2 cellular contexts compared by ENCODE assay signal in the genomic region with DNA sequence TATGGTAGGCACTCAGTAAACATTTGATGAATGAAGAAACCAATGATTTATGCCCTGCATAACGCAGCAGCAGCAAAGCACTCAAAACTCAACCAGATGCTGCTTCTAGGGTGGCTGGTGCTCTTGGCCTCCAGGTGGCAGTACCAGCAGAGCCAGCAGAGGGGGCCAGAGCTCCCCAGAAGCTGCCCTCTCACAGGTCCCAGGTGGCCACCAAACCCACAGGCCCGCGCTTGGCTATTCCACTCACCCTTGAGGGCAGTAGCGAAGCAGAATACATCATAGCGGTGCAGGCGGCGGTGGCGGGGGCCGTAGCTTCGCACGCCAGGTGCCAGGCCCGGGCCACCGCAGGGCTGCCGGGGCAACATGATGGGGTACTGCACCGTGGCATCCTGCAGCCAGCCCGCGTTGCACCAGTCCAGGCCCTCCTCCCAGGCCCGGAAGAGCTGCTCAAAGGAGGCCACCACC.
TF ChIP-seq lines count a peak whose summit lies in the region.

No MANE protein-coding gene starts in this region.

TF ChIP-seq in A549, 52 proteins besides CTCF, POLR2A, EP300 and RAD21:
- TF ChIP-seq EHF (CRISPR knock-in tag; IDR thresholded peaks at IDR 0.05) (no peak), SMC3 (IDR thresholded peaks at IDR 0.05) (peak; percentile 70)

TF ChIP-seq in HepG2, 621 proteins besides CTCF, POLR2A, EP300 and RAD21:
- TF ChIP-seq SRSF1 (optimal IDR thresholded peaks at IDR 0.05; ENCODE audit: low read depth, low read length) (peak; percentile 53), XRCC5 (optimal IDR thresholded peaks at IDR 0.05; ENCODE audit: low read length) (peak; percentile 79), GTF2F1 (IDR thresholded peaks at IDR 0.05; ENCODE audit: low read length) (no peak), STAG1 (CRISPR knock-in tag; IDR thresholded peaks at IDR 0.05) (peak; percentile 64), GABPB1 (CRISPR knock-in tag; IDR thresholded peaks at IDR 0.05) (peak; percentile 24; the same call in 1 of the 2 replicates), RNF2 (conservative IDR thresholded peaks at IDR 0.05; ENCODE audit: low read depth) (no peak), SMC3 (IDR thresholded peaks at IDR 0.05; ENCODE audit: low read length) (peak; percentile 31; the same call in 1 of the 2 replicates)
- TF ChIP-seq, protein P1, sequence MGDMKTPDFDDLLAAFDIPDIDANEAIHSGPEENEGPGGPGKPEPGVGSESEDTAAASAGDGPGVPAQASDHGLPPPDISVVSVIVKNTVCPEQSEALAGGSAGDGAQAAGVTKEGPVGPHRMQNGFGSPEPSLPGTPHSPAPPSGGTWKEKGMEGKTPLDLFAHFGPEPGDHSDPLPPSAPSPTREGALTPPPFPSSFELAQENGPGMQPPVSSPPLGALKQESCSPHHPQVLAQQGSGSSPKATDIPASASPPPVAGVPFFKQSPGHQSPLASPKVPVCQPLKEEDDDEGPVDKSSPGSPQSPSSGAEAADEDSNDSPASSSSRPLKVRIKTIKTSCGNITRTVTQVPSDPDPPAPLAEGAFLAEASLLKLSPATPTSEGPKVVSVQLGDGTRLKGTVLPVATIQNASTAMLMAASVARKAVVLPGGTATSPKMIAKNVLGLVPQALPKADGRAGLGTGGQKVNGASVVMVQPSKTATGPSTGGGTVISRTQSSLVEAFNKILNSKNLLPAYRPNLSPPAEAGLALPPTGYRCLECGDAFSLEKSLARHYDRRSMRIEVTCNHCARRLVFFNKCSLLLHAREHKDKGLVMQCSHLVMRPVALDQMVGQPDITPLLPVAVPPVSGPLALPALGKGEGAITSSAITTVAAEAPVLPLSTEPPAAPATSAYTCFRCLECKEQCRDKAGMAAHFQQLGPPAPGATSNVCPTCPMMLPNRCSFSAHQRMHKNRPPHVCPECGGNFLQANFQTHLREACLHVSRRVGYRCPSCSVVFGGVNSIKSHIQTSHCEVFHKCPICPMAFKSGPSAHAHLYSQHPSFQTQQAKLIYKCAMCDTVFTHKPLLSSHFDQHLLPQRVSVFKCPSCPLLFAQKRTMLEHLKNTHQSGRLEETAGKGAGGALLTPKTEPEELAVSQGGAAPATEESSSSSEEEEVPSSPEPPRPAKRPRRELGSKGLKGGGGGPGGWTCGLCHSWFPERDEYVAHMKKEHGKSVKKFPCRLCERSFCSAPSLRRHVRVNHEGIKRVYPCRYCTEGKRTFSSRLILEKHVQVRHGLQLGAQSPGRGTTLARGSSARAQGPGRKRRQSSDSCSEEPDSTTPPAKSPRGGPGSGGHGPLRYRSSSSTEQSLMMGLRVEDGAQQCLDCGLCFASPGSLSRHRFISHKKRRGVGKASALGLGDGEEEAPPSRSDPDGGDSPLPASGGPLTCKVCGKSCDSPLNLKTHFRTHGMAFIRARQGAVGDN (CRISPR knock-in tag; IDR thresholded peaks at IDR 0.05): peak; percentile 20; the same call in 1 of the 2 replicates
- TF ChIP-seq, protein P2, sequence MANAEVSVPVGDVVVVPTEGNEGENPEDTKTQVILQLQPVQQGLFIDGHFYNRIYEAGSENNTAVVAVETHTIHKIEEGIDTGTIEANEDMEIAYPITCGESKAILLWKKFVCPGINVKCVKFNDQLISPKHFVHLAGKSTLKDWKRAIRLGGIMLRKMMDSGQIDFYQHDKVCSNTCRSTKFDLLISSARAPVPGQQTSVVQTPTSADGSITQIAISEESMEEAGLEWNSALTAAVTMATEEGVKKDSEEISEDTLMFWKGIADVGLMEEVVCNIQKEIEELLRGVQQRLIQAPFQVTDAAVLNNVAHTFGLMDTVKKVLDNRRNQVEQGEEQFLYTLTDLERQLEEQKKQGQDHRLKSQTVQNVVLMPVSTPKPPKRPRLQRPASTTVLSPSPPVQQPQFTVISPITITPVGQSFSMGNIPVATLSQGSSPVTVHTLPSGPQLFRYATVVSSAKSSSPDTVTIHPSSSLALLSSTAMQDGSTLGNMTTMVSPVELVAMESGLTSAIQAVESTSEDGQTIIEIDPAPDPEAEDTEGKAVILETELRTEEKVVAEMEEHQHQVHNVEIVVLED (CRISPR knock-in tag; IDR thresholded peaks at IDR 0.05; ENCODE audit: borderline replicate concordance): no peak
TF ChIP-seq in HepG2: peak in this region for 6.
